ENCODE assay signal across 1 cellular context in the genomic region with DNA sequence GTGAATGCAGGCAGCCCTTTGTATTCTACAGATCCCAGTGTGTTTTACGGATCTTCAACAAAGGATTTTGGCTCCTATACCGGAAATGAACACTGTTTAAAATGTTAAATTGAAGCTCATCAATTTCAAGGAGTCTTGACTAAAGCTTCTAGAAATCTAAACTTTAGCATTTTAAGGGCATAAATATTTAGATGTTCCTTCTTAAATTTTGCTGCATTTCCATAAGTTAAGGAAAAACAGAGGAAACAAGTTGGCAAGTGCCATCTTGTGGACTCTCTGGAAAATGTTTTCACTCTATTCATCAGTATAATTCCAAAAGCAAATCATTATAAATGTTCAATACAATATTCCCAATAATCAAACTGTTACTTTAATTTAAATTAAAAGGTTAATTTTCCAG.
TF ChIP-seq lines count a peak whose summit lies in the region.

No MANE protein-coding gene starts in this region.

TF ChIP-seq in GM23338, 12 proteins besides CTCF, POLR2A, EP300 and RAD21 (continued from another document):
- TF ChIP-seq, protein P1, sequence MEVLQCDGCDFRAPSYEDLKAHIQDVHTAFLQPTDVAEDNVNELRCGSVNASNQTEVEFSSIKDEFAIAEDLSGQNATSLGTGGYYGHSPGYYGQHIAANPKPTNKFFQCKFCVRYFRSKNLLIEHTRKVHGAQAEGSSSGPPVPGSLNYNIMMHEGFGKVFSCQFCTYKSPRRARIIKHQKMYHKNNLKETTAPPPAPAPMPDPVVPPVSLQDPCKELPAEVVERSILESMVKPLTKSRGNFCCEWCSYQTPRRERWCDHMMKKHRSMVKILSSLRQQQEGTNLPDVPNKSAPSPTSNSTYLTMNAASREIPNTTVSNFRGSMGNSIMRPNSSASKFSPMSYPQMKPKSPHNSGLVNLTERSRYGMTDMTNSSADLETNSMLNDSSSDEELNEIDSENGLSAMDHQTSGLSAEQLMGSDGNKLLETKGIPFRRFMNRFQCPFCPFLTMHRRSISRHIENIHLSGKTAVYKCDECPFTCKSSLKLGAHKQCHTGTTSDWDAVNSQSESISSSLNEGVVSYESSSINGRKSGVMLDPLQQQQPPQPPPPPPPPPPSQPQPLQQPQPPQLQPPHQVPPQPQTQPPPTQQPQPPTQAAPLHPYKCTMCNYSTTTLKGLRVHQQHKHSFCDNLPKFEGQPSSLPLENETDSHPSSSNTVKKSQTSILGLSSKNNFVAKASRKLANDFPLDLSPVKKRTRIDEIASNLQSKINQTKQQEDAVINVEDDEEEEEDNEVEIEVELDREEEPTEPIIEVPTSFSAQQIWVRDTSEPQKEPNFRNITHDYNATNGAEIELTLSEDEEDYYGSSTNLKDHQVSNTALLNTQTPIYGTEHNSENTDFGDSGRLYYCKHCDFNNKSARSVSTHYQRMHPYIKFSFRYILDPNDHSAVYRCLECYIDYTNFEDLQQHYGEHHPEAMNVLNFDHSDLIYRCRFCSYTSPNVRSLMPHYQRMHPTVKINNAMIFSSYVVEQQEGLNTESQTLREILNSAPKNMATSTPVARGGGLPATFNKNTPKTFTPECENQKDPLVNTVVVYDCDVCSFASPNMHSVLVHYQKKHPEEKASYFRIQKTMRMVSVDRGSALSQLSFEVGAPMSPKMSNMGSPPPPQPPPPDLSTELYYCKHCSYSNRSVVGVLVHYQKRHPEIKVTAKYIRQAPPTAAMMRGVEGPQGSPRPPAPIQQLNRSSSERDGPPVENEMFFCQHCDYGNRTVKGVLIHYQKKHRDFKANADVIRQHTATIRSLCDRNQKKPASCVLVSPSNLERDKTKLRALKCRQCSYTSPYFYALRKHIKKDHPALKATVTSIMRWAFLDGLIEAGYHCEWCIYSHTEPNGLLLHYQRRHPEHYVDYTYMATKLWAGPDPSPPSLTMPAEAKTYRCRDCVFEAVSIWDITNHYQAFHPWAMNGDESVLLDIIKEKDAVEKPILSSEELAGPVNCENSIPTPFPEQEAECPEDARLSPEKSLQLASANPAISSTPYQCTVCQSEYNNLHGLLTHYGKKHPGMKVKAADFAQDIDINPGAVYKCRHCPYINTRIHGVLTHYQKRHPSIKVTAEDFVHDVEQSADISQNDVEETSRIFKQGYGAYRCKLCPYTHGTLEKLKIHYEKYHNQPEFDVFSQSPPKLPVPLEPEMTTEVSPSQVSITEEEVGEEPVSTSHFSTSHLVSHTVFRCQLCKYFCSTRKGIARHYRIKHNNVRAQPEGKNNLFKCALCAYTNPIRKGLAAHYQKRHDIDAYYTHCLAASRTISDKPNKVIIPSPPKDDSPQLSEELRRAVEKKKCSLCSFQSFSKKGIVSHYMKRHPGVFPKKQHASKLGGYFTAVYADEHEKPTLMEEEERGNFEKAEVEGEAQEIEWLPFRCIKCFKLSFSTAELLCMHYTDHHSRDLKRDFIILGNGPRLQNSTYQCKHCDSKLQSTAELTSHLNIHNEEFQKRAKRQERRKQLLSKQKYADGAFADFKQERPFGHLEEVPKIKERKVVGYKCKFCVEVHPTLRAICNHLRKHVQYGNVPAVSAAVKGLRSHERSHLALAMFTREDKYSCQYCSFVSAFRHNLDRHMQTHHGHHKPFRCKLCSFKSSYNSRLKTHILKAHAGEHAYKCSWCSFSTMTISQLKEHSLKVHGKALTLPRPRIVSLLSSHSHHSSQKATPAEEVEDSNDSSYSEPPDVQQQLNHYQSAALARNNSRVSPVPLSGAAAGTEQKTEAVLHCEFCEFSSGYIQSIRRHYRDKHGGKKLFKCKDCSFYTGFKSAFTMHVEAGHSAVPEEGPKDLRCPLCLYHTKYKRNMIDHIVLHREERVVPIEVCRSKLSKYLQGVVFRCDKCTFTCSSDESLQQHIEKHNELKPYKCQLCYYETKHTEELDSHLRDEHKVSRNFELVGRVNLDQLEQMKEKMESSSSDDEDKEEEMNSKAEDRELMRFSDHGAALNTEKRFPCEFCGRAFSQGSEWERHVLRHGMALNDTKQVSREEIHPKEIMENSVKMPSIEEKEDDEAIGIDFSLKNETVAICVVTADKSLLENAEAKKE (CRISPR knock-in tag; IDR thresholded peaks at IDR 0.05), result no peak
- no peak for TF ChIP-seq EZH2 (IDR thresholded peaks at IDR 0.05; ENCODE audit: low read depth, unreplicated experiment)
